1 cellular context compared by ENCODE assay signal in the genomic region with DNA sequence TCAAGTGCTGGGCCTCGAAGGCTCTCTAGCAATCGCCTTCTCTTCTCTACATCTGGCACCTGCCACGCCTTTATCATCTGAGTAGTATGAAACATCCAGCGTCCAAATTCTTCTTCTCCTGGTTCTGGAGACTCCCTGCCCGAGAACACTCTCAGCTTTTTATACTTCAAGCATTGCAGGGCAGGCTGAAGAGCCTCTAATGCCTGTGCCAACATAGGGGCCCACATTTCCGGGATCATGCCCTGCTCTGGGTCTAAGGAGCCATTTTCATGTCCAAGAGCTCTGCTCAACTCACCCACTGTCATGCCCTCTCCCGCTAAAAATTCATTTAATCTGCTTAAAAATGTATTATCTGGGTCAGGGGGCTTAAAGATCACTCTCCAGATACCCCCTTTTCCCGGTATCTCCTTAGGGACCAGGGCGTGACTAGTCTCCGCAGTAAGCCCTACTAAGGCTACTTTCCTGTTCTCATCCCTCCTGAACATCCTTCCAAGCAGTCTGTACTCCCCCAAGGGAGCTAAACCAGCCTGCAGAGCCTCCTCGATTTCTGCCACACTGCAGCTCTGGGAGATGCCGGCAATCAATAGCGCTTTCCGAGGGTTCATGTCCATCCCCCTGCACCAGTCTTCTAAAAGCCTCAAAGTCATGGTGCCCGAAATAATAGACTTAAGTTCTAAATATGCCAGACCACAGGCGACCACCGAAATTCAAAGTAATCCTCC.
TF ChIP-seq lines count a peak whose summit lies in the region.

No MANE protein-coding gene starts in this region.

TF ChIP-seq in endothelial cell of umbilical vein, 7 proteins besides CTCF, POLR2A, EP300 and RAD21 (continued from another document):
- TF ChIP-seq EZH2 (IDR thresholded peaks at IDR 0.05; ENCODE audit: borderline replicate concordance, low read depth, low read length, severe bottlenecking) (no peak), FOS (IDR thresholded peaks at IDR 0.05; ENCODE audit: borderline replicate concordance, insufficient read depth, low read length) (no peak), MYC (IDR thresholded peaks at IDR 0.05; ENCODE audit: low read depth, low read length) (no peak), JUN (IDR thresholded peaks at IDR 0.05; ENCODE audit: borderline replicate concordance, insufficient read depth, insufficient read length, low read depth) (no peak)
